Comparison of ENCODE assay signal across 8 cellular contexts in genomic region chr6:35048631-35049083, GRCh38.
DNase-seq lines count a peak whose midpoint lies in the region; ATAC-seq and TF ChIP-seq lines count a peak whose summit lies in the region.

No MANE protein-coding gene starts in this region.

- peak; percentile 23 to 48 for ATAC-seq in lower lobe of right lung
- no peak for ATAC-seq in GM18870 (IDR thresholded peaks at IDR 0.05; ENCODE audit: unreplicated experiment)

- H3K79me2 ChIP-seq in PC-9 (ENCODE audit: low read depth) = no peaks in the 10 kb centered on the region

- H3F3A ChIP-seq in PC-9 (ENCODE audit: insufficient read depth, low read depth) = peaks cover 4% of the 10 kb centered on the region; the same call in 1 of the 2 replicates

- H3K27me3 ChIP-seq in brain microvascular endothelial cell (replicated peaks) (no peaks in the 10 kb centered on the region), lower lobe of right lung (ENCODE audit: low read depth) (no peaks in the 10 kb centered on the region), tibial artery (no peaks in the 10 kb centered on the region), PC-9 (ENCODE audit: insufficient read depth, low read depth) (no peaks in the 10 kb centered on the region)

- TF ChIP-seq CTCF in brain microvascular endothelial cell (IDR thresholded peaks at IDR 0.05; ENCODE audit: low read depth, low read length, missing control alignments) = peak; percentile 43
- TF ChIP-seq CTCF in lower lobe of right lung (IDR thresholded peaks at IDR 0.05) = peak; percentile 21
- TF ChIP-seq CTCF in tibial artery (IDR thresholded peaks at IDR 0.05) = no peak
- no peak for TF ChIP-seq CTCF in PC-9 (conservative IDR thresholded peaks at IDR 0.05)

- H3K9me3 ChIP-seq in lower lobe of right lung = no peaks in the 10 kb centered on the region
- no peaks in the 10 kb centered on the region for H3K9me3 ChIP-seq in tibial artery
- H3K9me3 ChIP-seq in PC-9 (ENCODE audit: insufficient read depth, low read depth) = no peaks in the 10 kb centered on the region

- no peaks in the 10 kb centered on the region for H3K9me2 ChIP-seq in PC-9 (ENCODE audit: insufficient read depth)

- H4K20me1 ChIP-seq in PC-9 (ENCODE audit: insufficient read depth) = 0 out of 2 replicates have a peak, but pooled peaks cover 4% of the 10 kb centered on the region

- POLR2A ChIA-PET in PC-9 (lab: Charles Lee; ENCODE audit: unreplicated experiment) = no interaction called here

- H3K4me3 ChIP-seq in brain microvascular endothelial cell (ENCODE audit: low read depth, low read length) (peak overlapping the region; percentile 15), lower lobe of right lung (peak overlapping the region; percentile 25), tibial artery (no peak overlapping the region), PC-9 (no peak overlapping the region)

- in situ Hi-C loops in brain microvascular endothelial cell (cut with HindIII; ENCODE audit: low pct_ligation_motif_present, low sequenced_read_pairs) = no loop called here

- no peak overlapping the region for H2AFZ ChIP-seq in PC-9

- BruUV-seq in PC-9 (replicated peaks; lab: Mats Ljungman, UMichigan) = no TSS peak

- DNase-seq in DMS 273 (lab: John Stamatoyannopoulos, UW; ENCODE audit: unreplicated experiment) (peak; percentile 93), NCI-H2171 (lab: John Stamatoyannopoulos, UW) (peak; percentile 41), brain microvascular endothelial cell (no peak), lower lobe of right lung (no peak), tibial artery (peak; percentile 54 to 75), OCI-M2 (lab: John Stamatoyannopoulos, UW; ENCODE audit: unreplicated experiment) (no peak), PC-9 (no peak)

- CTCF ChIA-PET in PC-9 (lab: Charles Lee) = no interaction called here

- H3K27ac ChIP-seq in brain microvascular endothelial cell = no peak overlapping the region
- H3K27ac ChIP-seq in lower lobe of right lung = peak overlapping the region; percentile 87
- peak overlapping the region; percentile 64 to 73 for H3K27ac ChIP-seq in tibial artery
- H3K27ac ChIP-seq in PC-9 = no peak overlapping the region

- no peak overlapping the region for H3K4me2 ChIP-seq in PC-9

- no peaks in the 10 kb centered on the region for H3K36me3 ChIP-seq in brain microvascular endothelial cell (replicated peaks)
- H3K36me3 ChIP-seq in lower lobe of right lung = peaks cover 21% of the 10 kb centered on the region
- H3K36me3 ChIP-seq in tibial artery = peaks cover 0 to 5% (median 0%) of the 10 kb centered on the region in 3 donors
- H3K36me3 ChIP-seq in PC-9 (ENCODE audit: low read depth) = no peaks in the 10 kb centered on the region

- intact Hi-C loops in lower lobe of right lung (cut with DNase I) = no loop called here
- intact Hi-C loops in tibial artery (cut with DNase I; ENCODE audit: low total_unique reads) = no loop called here
- intact Hi-C loops in PC-9 (cut with micrococcal nuclease; ENCODE audit: unreplicated experiment) = no loop called here

- H3K4me1 ChIP-seq in lower lobe of right lung (peaks cover 86% of the 10 kb centered on the region), tibial artery (peaks cover 0 to 97% (median 75%) of the 10 kb centered on the region in 4 donors), PC-9 (replicated peaks; ENCODE audit: insufficient read depth) (0 out of 2 replicates have a peak, but pooled peaks cover 6% of the 10 kb centered on the region)

Comparison
In these comparisons a context has a peak if more than half of its experiments do, and no peak if none do; other contexts are left out.
1. DNase-seq: peak in DMS 273 (single experiment), NCI-H2171 (single experiment) and tibial artery (2 of 2); none in brain microvascular endothelial cell (single experiment), lower lobe of right lung (single experiment), OCI-M2 (single experiment) and PC-9 (0 of 2).
2. H3K27ac ChIP-seq: peak in lower lobe of right lung (single experiment) and tibial artery (2 of 2); none in brain microvascular endothelial cell (single experiment) and PC-9 (single experiment).
3. H3K4me3 ChIP-seq: peak in brain microvascular endothelial cell (single experiment) and lower lobe of right lung (single experiment); none in tibial artery (0 of 2) and PC-9 (single experiment).
4. CTCF ChIP-seq: peak in brain microvascular endothelial cell (single experiment) and lower lobe of right lung (single experiment); none in tibial artery (0 of 2) and PC-9 (single experiment).